ENCODE assay signal across 26 cellular contexts in the genomic region with DNA sequence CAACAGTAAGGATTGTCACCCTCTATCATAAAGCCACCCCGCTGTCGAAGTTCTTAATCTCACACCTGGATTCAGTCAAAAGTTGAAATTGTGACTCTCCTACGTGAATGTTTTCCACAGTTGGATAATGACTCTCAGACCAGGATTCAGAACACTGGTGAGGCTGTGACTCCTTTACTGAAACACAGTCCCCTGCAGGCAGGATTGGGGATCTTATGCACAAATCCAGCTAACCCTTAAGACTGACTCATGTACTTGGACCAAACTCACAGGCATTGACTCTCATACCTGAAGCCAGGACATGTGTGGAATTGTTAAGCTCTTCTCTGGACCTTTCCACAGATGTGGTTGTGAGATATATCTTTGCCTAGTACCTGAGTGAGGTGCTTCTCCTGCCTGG.
"Had no signal": no experiment of that assay in that cellular context is flagged by ENCODE, and none has a peak within 500 bp of the region (broad histone marks: within the 10 kb centered on the region; RNA-seq: fewer than 3 reads in every experiment).

No MANE protein-coding gene starts in this region.

- DNase-seq: dermis blood vessel endothelial cell; heart left ventricle; hippocampal formation; kidney glomerular epithelial cell; midbrain; nucleus accumbens; psoas muscle; retina; right lobe of liver; stimulated activated CD4-positive, alpha-beta T cell treated with anti-CD3 and anti-CD28 coated beads, Interleukin-4, amount 100 ng/mL, for 1 hour; stimulated activated CD8-positive, alpha-beta memory T cell treated with anti-CD3 and anti-CD28 coated beads, Interleukin-4, amount 100 ng/mL, for 48 hours; stimulated activated naive CD8-positive, alpha-beta T cell treated with anti-CD3 and anti-CD28 coated beads, Interleukin-15, Interleukin-2, amounts not matched to agents 100 U/mL and 50 U/mL, for 24 hours; thyroid gland; upper lobe of left lung; uterus had no signal

- H3K4me3 Mint-ChIP-seq: memory B cell; natural killer cell treated with Interleukin-12 subunit alpha and Interleukin-12 subunit beta and Interleukin-15 and Interleukin-18, amount 100 ng/mL, for 72 hours; neural progenitor cell; stimulated activated effector memory CD8-positive, alpha-beta T cell treated with anti-CD3 and anti-CD28 coated beads, Interleukin-12 subunit alpha, Interleukin-12 subunit beta, amount 100 ng/mL, for 72 hours had no signal

- H3K4me2 ChIP-seq: neural progenitor cell had no signal

- H3K36me3 ChIP-seq: heart left ventricle, neural progenitor cell, right lobe of liver, suprapubic skin, thyroid gland, upper lobe of left lung, uterus had no signal

- H3K27ac ChIP-seq: heart left ventricle, neural progenitor cell, parathyroid adenoma, psoas muscle, right lobe of liver, suprapubic skin, thyroid gland, upper lobe of left lung, uterus had no signal

- H3K36me3 Mint-ChIP-seq: memory B cell; natural killer cell treated with Interleukin-12 subunit alpha and Interleukin-12 subunit beta and Interleukin-15 and Interleukin-18, amount 100 ng/mL, for 72 hours; neural progenitor cell; stimulated activated effector memory CD8-positive, alpha-beta T cell treated with anti-CD3 and anti-CD28 coated beads, Interleukin-12 subunit alpha, Interleukin-12 subunit beta, amount 100 ng/mL, for 72 hours had no signal

- H3K9ac ChIP-seq: neural progenitor cell, parathyroid adenoma had no signal

- H3K4me1 ChIP-seq: heart left ventricle, neural progenitor cell, parathyroid adenoma, psoas muscle, right lobe of liver, suprapubic skin, thyroid gland, upper lobe of left lung, uterus had no signal

- H3K4me3 ChIP-seq: heart left ventricle, neural progenitor cell, psoas muscle, right lobe of liver, suprapubic skin, thyroid gland, upper lobe of left lung, uterus had no signal

- H2AFZ ChIP-seq: neural progenitor cell, parathyroid adenoma had no signal

- H3K9me3 Mint-ChIP-seq: memory B cell; natural killer cell treated with Interleukin-12 subunit alpha and Interleukin-12 subunit beta and Interleukin-15 and Interleukin-18, amount 100 ng/mL, for 72 hours; stimulated activated effector memory CD8-positive, alpha-beta T cell treated with anti-CD3 and anti-CD28 coated beads, Interleukin-12 subunit alpha, Interleukin-12 subunit beta, amount 100 ng/mL, for 72 hours had no signal

- ATAC-seq: heart left ventricle; left lobe of liver; psoas muscle; right lobe of liver; stimulated activated effector memory CD8-positive, alpha-beta T cell treated with anti-CD3 and anti-CD28 coated beads, Interleukin-12 subunit alpha, Interleukin-12 subunit beta, amount 100 ng/mL, for 72 hours; stimulated activated naive CD8-positive, alpha-beta T cell treated with anti-CD3 and anti-CD28 coated beads, Interleukin-15, Interleukin-2, amounts not matched to agents 100 U/mL and 50 U/mL, for 24 hours had no signal

- H3K27ac Mint-ChIP-seq: memory B cell; natural killer cell treated with Interleukin-12 subunit alpha and Interleukin-12 subunit beta and Interleukin-15 and Interleukin-18, amount 100 ng/mL, for 72 hours; neural progenitor cell; stimulated activated effector memory CD8-positive, alpha-beta T cell treated with anti-CD3 and anti-CD28 coated beads, Interleukin-12 subunit alpha, Interleukin-12 subunit beta, amount 100 ng/mL, for 72 hours had no signal

- H3K4me1 Mint-ChIP-seq: neural progenitor cell had no signal

- H3K27me3 ChIP-seq: heart left ventricle, neural progenitor cell, right lobe of liver, suprapubic skin, thyroid gland, upper lobe of left lung, uterus had no signal

- H3K79me2 ChIP-seq: parathyroid adenoma had no signal

- FAIRE-seq: colon, endothelial cell of umbilical vein, frontal cortex, islet of Langerhans had no signal

- H3K9me3 ChIP-seq: heart left ventricle, psoas muscle, right lobe of liver, suprapubic skin, thyroid gland, upper lobe of left lung, uterus had no signal

- H3K27me3 Mint-ChIP-seq: memory B cell; natural killer cell treated with Interleukin-12 subunit alpha and Interleukin-12 subunit beta and Interleukin-15 and Interleukin-18, amount 100 ng/mL, for 72 hours had no signal
